ENCODE assay signal across 17 cellular contexts in the genomic region with DNA sequence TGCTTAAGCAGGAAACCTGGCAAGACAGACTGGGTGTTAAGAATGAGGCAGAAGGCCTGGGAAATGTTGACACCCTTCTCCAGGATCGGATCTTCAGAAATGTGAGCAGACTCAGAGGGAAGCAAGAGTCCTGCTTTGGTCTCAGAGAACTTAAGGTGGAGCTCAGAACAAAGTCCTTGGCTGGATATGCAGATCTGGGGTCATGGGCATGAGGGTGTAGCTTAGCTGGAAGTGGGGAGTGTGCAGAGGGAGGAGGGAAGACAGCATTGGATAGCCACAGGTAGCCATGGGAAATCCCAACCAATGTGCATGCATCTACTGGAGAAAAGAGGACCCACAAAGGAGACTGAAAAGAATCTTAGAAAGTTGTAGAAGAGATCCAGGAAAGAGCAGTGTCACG.
"Had no signal": no experiment of that assay in that cellular context is flagged by ENCODE, and none has a peak within 500 bp of the region (broad histone marks: within the 10 kb centered on the region; RNA-seq: fewer than 3 reads in every experiment).

No MANE protein-coding gene starts in this region.

- H3K4me3 Mint-ChIP-seq: effector memory CD8-positive, alpha-beta T cell; natural killer cell; neural progenitor cell; stimulated activated naive CD8-positive, alpha-beta T cell treated with anti-CD3 and anti-CD28 coated beads, Interleukin-15, amount 100 ng/mL, for 72 hours had no signal

- H3K9me3 Mint-ChIP-seq: effector memory CD8-positive, alpha-beta T cell; natural killer cell; stimulated activated naive CD8-positive, alpha-beta T cell treated with anti-CD3 and anti-CD28 coated beads, Interleukin-15, amount 100 ng/mL, for 72 hours had no signal

- ATAC-seq: effector memory CD8-positive, alpha-beta T cell; left lung; natural killer cell; right lobe of liver; stimulated activated naive CD8-positive, alpha-beta T cell treated with anti-CD3 and anti-CD28 coated beads, Interleukin-15, amount 100 ng/mL, for 72 hours; upper lobe of right lung had no signal

- H3K36me3 Mint-ChIP-seq: natural killer cell, neural progenitor cell had no signal

- DNase-seq: cortex of kidney; effector memory CD8-positive, alpha-beta T cell; erythroblast; esophagus squamous epithelium; left lung; natural killer cell; stimulated activated CD4-positive, alpha-beta T cell treated with anti-CD3 and anti-CD28 coated beads, Interleukin-12 subunit alpha, Interleukin-12 subunit beta, amount 100 ng/mL, for 4 hours; stimulated activated CD4-positive, alpha-beta T cell treated with anti-CD3 and anti-CD28 coated beads, Interleukin-1b, Interleukin-23, amount 100 ng/mL, for 48 hours; stimulated activated CD4-positive, alpha-beta T cell treated with anti-CD3 and anti-CD28 coated beads, Interleukin-4, amount 100 ng/mL, for 1 hour; stimulated activated CD8-positive, alpha-beta memory T cell treated with anti-CD3 and anti-CD28 coated beads, Interleukin-4, amount 100 ng/mL, for 48 hours; stimulated activated naive CD4-positive, alpha-beta T cell; stimulated activated naive CD8-positive, alpha-beta T cell treated with anti-CD3 and anti-CD28 coated beads, Interleukin-15, amount 100 ng/mL, for 72 hours; transverse colon; upper lobe of right lung had no signal

- H3K27ac Mint-ChIP-seq: effector memory CD8-positive, alpha-beta T cell; natural killer cell; progenitor cell of endocrine pancreas; stimulated activated naive CD8-positive, alpha-beta T cell treated with anti-CD3 and anti-CD28 coated beads, Interleukin-15, amount 100 ng/mL, for 72 hours had no signal

- H3K4me1 Mint-ChIP-seq: natural killer cell; stimulated activated naive CD8-positive, alpha-beta T cell treated with anti-CD3 and anti-CD28 coated beads, Interleukin-15, amount 100 ng/mL, for 72 hours had no signal

- H3K27me3 Mint-ChIP-seq: stimulated activated naive CD8-positive, alpha-beta T cell treated with anti-CD3 and anti-CD28 coated beads, Interleukin-15, amount 100 ng/mL, for 72 hours had no signal
